ENCODE assay signal across 1 cellular context in genomic region chr20:33561981-33562601, GRCh38.
TF ChIP-seq lines count a peak whose summit lies in the region.

No MANE protein-coding gene starts in this region.

TF ChIP-seq in HepG2, 621 proteins besides CTCF, POLR2A, EP300 and RAD21 (continued from another document and continues in another):
- TF ChIP-seq PRMT3 (CRISPR knock-in tag; IDR thresholded peaks at IDR 0.05; ENCODE audit: borderline replicate concordance, low read depth) (no peak), ISL2 (CRISPR knock-in tag; IDR thresholded peaks at IDR 0.05) (no peak; the same call in 1 of the 2 replicates), ZBTB1 (CRISPR knock-in tag; IDR thresholded peaks at IDR 0.05; ENCODE audit: borderline replicate concordance) (no peak), ZNF879 (CRISPR knock-in tag; IDR thresholded peaks at IDR 0.05) (no peak), NFKBIZ (CRISPR knock-in tag; IDR thresholded peaks at IDR 0.05) (peak; percentile 84), CENPBD1 (CRISPR knock-in tag; IDR thresholded peaks at IDR 0.05; ENCODE audit: borderline replicate concordance, low read depth) (no peak), ZKSCAN1 (IDR thresholded peaks at IDR 0.05; ENCODE audit: low read length) (no peak), ZNF614 (CRISPR knock-in tag; IDR thresholded peaks at IDR 0.05; ENCODE audit: borderline replicate concordance) (peak; percentile 77), ZNF891 (CRISPR knock-in tag; IDR thresholded peaks at IDR 0.05) (no peak), ZBTB7B (CRISPR knock-in tag; IDR thresholded peaks at IDR 0.05) (0 out of 2 replicates have a peak, but pooled peaks have one; percentile 37), FOXJ3 (CRISPR knock-in tag; IDR thresholded peaks at IDR 0.05; ENCODE audit: borderline replicate concordance) (0 out of 2 replicates have a peak, but pooled peaks have one; percentile 33), ATF5 (CRISPR knock-in tag; IDR thresholded peaks at IDR 0.05; ENCODE audit: low read depth) (no peak), ELF1 (CRISPR knock-in tag; IDR thresholded peaks at IDR 0.05) (peak; percentile 59; the same call in 1 of the 2 replicates), KLF12 (CRISPR knock-in tag; IDR thresholded peaks at IDR 0.05; ENCODE audit: borderline replicate concordance) (no peak), PHF8 (CRISPR knock-in tag; IDR thresholded peaks at IDR 0.05) (no peak), ZNF782 (CRISPR knock-in tag; IDR thresholded peaks at IDR 0.05; ENCODE audit: borderline replicate concordance) (no peak), SNAI1 (CRISPR knock-in tag; IDR thresholded peaks at IDR 0.05; ENCODE audit: borderline replicate concordance) (no peak), CC2D1A (CRISPR knock-in tag; IDR thresholded peaks at IDR 0.05) (0 out of 2 replicates have a peak, but pooled peaks have one; percentile 61), ZNF12 (CRISPR knock-in tag; IDR thresholded peaks at IDR 0.05) (no peak; the same call in 1 of the 2 replicates), CENPT (CRISPR knock-in tag; IDR thresholded peaks at IDR 0.05; ENCODE audit: low read depth) (no peak), PCBP1 (IDR thresholded peaks at IDR 0.05; ENCODE audit: borderline replicate concordance, low read depth, low read length) (no peak), ZNF629 (CRISPR knock-in tag; conservative IDR thresholded peaks at IDR 0.05) (no peak), ZFP36L1 (CRISPR knock-in tag; IDR thresholded peaks at IDR 0.05) (0 out of 2 replicates have a peak, but pooled peaks have one; percentile 37), ZNF275 (CRISPR knock-in tag; IDR thresholded peaks at IDR 0.05; ENCODE audit: borderline replicate concordance) (no peak), ARNT2 (CRISPR knock-in tag; IDR thresholded peaks at IDR 0.05; ENCODE audit: low read depth) (no peak), ZNF431 (CRISPR knock-in tag; IDR thresholded peaks at IDR 0.05; ENCODE audit: borderline replicate concordance, low read depth) (no peak), NCOA1 (CRISPR knock-in tag; IDR thresholded peaks at IDR 0.05) (no peak), KLF6 (CRISPR knock-in tag; IDR thresholded peaks at IDR 0.05) (peak; percentile 83; the same call in 1 of the 2 replicates), SNRNP70 (IDR thresholded peaks at IDR 0.05; ENCODE audit: low read depth, low read length) (no peak), ZNF281 (CRISPR knock-in tag; IDR thresholded peaks at IDR 0.05; ENCODE audit: borderline replicate concordance) (no peak), ZFP1 (CRISPR knock-in tag; IDR thresholded peaks at IDR 0.05) (0 out of 2 replicates have a peak, but pooled peaks have one; percentile 46), ZNF142 (CRISPR knock-in tag; IDR thresholded peaks at IDR 0.05) (no peak), NFRKB (IDR thresholded peaks at IDR 0.05) (no peak), PRDM4 (CRISPR knock-in tag; IDR thresholded peaks at IDR 0.05; ENCODE audit: borderline replicate concordance) (no peak), ZBTB33 (CRISPR knock-in tag; IDR thresholded peaks at IDR 0.05) (0 out of 2 replicates have a peak, but pooled peaks have one; percentile 31), NFIC (IDR thresholded peaks at IDR 0.05; ENCODE audit: low read length) (peak; percentile 53; the same call in 1 of the 2 replicates), HMGXB3 (CRISPR knock-in tag; IDR thresholded peaks at IDR 0.05; ENCODE audit: borderline replicate concordance) (peak; percentile 99), MED8 (CRISPR knock-in tag; IDR thresholded peaks at IDR 0.05; ENCODE audit: insufficient replicate concordance) (no peak), MLLT10 (CRISPR knock-in tag; IDR thresholded peaks at IDR 0.05) (no peak), ZNF784 (CRISPR knock-in tag; IDR thresholded peaks at IDR 0.05; ENCODE audit: borderline replicate concordance) (0 out of 2 replicates have a peak, but pooled peaks have one; percentile 35), TOE1 (CRISPR knock-in tag; IDR thresholded peaks at IDR 0.05) (no peak), TBX2 (CRISPR knock-in tag; IDR thresholded peaks at IDR 0.05; ENCODE audit: borderline replicate concordance) (no peak)
